Comparison of ENCODE assay signal across 30 cellular contexts in genomic region chr9:116721944-116722343, GRCh38.
"Had no signal": no experiment of that assay in that cellular context is flagged by ENCODE, and none has a peak within 500 bp of the region (broad histone marks: within the 10 kb centered on the region; RNA-seq: fewer than 3 reads in every experiment).

No MANE protein-coding gene starts in this region.

- H3K9me3 ChIP-seq: adrenal gland, ascending aorta, body of pancreas, breast epithelium had no signal

- H3K4me3 ChIP-seq: adrenal gland, ascending aorta, body of pancreas, breast epithelium, cardiac muscle cell had no signal

- DNase-seq: activated effector memory CD4-positive, alpha-beta T cell treated with anti-CD3 and anti-CD28 coated beads, Interleukin-2, amount 50 U/mL, for 16 hours; activated effector memory CD4-positive, alpha-beta T cell treated with Interleukin-2 at 50 U/mL for 16 hours; activated gamma-delta T cell; activated gamma-delta T cell treated with Interleukin-2 at 50 U/mL for 16 hours; activated naive CD4-positive, alpha-beta T cell; activated naive CD4-positive, alpha-beta T cell treated with anti-CD3 and anti-CD28 coated beads for 36 hours; activated naive CD4-positive, alpha-beta T cell treated with anti-CD3 and anti-CD28 coated beads, Interleukin-2, amount 10 ng/mL, durations not matched to agents 7 days and 5 days; activated naive CD4-positive, alpha-beta T cell treated with anti-CD3 and anti-CD28 coated beads, Interleukin-2, amount 50 U/mL, for 16 hours; activated naive CD4-positive, alpha-beta T cell treated with Interleukin-2 at 50 U/mL for 16 hours; activated naive CD8-positive, alpha-beta T cell treated with anti-CD3 and anti-CD28 coated beads for 36 hours; activated naive CD8-positive, alpha-beta T cell treated with anti-CD3 and anti-CD28 coated beads, Interleukin-2, amount 10 ng/mL, durations not matched to agents 7 days and 5 days; activated naive CD8-positive, alpha-beta T cell treated with anti-CD3 and anti-CD28 coated beads, Interleukin-2, amount 50 U/mL, for 24 hours; activated T-cell treated with anti-CD3 and anti-CD28 coated beads, Interleukin-2, amount 50 U/mL, for 1 hour; activated T-cell treated with anti-CD3 and anti-CD28 coated beads, Interleukin-2, amount 50 U/mL, for 24 hours; activated T-cell treated with anti-CD3 and anti-CD28 coated beads, Interleukin-2, amount 50 U/mL, for 4 hours; activated T-cell treated with anti-CD3 and anti-CD28 coated beads, Interleukin-2, amount 50 U/mL, for 48 hours; activated T-cell treated with anti-CD3 and anti-CD28 coated beads, Interleukin-2, amount 50 U/mL, for 72 hours; adrenal gland; amniotic stem cell; amygdala; anterior cingulate cortex; aorta; body of pancreas; brain microvascular endothelial cell; caudate nucleus; central memory CD4-positive, alpha-beta T cell; cerebellar nuclear complex had no signal

- H3K4me1 ChIP-seq: adrenal gland, ascending aorta, body of pancreas, breast epithelium had no signal

- H3K36me3 ChIP-seq: adrenal gland, ascending aorta, brain microvascular endothelial cell, breast epithelium, cardiac muscle cell had no signal

- H3K27ac ChIP-seq: adrenal gland, ascending aorta, body of pancreas, brain microvascular endothelial cell, breast epithelium, cardiac muscle cell had no signal

- H3K27me3 ChIP-seq: adrenal gland, ascending aorta, body of pancreas, brain microvascular endothelial cell, breast epithelium had no signal
